1 cellular context compared by ENCODE assay signal in genomic region chr11:110026823-110027626, GRCh38.
TF ChIP-seq lines count a peak whose summit lies in the region.

No MANE protein-coding gene starts in this region.

TF ChIP-seq in GM12878, 131 proteins besides CTCF, POLR2A, EP300 and RAD21 (continued from another document):
- TF ChIP-seq SPI1 (IDR thresholded peaks at IDR 0.05; ENCODE audit: borderline replicate concordance, insufficient read depth, low read depth, low read length) (peak; percentile 97), ATF7 (IDR thresholded peaks at IDR 0.05; ENCODE audit: low read depth) (peak; percentile 91), ZNF207 (IDR thresholded peaks at IDR 0.05; ENCODE audit: borderline replicate concordance) (no peak), TARDBP (IDR thresholded peaks at IDR 0.05; ENCODE audit: borderline replicate concordance) (no peak; the same call in 1 of the 2 replicates), BCLAF1 (IDR thresholded peaks at IDR 0.05) (no peak), HCFC1 (IDR thresholded peaks at IDR 0.05; ENCODE audit: low read length) (no peak), RUNX3 (IDR thresholded peaks at IDR 0.05; ENCODE audit: low read length) (peak; percentile 97), POLR2AphosphoS5 (IDR thresholded peaks at IDR 0.05; ENCODE audit: low read length) (0 out of 2 replicates have a peak, but pooled peaks have one; percentile 31), ESRRA (IDR thresholded peaks at IDR 0.05; ENCODE audit: low read length) (0 out of 2 replicates have a peak, but pooled peaks have one; percentile 60), NR2C1 (IDR thresholded peaks at IDR 0.05) (no peak), FOXM1 (IDR thresholded peaks at IDR 0.05; ENCODE audit: low read depth, low read length) (peak; percentile 97), SREBF1 (IDR thresholded peaks at IDR 0.05; ENCODE audit: low read length) (no peak), ZNF592 (IDR thresholded peaks at IDR 0.05) (no peak; the same call in 1 of the 2 replicates), PAX8 (IDR thresholded peaks at IDR 0.05) (no peak), E2F8 (IDR thresholded peaks at IDR 0.05; ENCODE audit: low read depth, partially characterized antibody) (no peak), MXI1 (IDR thresholded peaks at IDR 0.05; ENCODE audit: low read depth, low read length) (0 out of 2 replicates have a peak, but pooled peaks have one; percentile 83), MEF2A (IDR thresholded peaks at IDR 0.05; ENCODE audit: insufficient read depth, low read depth, low read length) (peak; percentile 98), DPF2 (IDR thresholded peaks at IDR 0.05) (peak; percentile 45; the same call in 1 of the 2 replicates), IRF5 (IDR thresholded peaks at IDR 0.05; ENCODE audit: borderline replicate concordance) (no peak; the same call in 1 of the 2 replicates)
- TF ChIP-seq, protein P1, sequence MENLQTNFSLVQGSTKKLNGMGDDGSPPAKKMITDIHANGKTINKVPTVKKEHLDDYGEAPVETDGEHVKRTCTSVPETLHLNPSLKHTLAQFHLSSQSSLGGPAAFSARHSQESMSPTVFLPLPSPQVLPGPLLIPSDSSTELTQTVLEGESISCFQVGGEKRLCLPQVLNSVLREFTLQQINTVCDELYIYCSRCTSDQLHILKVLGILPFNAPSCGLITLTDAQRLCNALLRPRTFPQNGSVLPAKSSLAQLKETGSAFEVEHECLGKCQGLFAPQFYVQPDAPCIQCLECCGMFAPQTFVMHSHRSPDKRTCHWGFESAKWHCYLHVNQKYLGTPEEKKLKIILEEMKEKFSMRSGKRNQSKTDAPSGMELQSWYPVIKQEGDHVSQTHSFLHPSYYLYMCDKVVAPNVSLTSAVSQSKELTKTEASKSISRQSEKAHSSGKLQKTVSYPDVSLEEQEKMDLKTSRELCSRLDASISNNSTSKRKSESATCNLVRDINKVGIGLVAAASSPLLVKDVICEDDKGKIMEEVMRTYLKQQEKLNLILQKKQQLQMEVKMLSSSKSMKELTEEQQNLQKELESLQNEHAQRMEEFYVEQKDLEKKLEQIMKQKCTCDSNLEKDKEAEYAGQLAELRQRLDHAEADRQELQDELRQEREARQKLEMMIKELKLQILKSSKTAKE (IDR thresholded peaks at IDR 0.05; ENCODE audit: low read depth, poor library complexity, severe bottlenecking) = peak; percentile 72
- TF ChIP-seq, protein P2, sequence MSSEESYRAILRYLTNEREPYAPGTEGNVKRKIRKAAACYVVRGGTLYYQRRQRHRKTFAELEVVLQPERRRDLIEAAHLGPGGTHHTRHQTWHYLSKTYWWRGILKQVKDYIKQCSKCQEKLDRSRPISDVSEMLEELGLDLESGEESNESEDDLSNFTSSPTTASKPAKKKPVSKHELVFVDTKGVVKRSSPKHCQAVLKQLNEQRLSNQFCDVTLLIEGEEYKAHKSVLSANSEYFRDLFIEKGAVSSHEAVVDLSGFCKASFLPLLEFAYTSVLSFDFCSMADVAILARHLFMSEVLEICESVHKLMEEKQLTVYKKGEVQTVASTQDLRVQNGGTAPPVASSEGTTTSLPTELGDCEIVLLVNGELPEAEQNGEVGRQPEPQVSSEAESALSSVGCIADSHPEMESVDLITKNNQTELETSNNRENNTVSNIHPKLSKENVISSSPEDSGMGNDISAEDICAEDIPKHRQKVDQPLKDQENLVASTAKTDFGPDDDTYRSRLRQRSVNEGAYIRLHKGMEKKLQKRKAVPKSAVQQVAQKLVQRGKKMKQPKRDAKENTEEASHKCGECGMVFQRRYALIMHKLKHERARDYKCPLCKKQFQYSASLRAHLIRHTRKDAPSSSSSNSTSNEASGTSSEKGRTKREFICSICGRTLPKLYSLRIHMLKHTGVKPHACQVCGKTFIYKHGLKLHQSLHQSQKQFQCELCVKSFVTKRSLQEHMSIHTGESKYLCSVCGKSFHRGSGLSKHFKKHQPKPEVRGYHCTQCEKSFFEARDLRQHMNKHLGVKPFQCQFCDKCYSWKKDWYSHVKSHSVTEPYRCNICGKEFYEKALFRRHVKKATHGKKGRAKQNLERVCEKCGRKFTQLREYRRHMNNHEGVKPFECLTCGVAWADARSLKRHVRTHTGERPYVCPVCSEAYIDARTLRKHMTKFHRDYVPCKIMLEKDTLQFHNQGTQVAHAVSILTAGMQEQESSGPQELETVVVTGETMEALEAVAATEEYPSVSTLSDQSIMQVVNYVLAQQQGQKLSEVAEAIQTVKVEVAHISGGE (CRISPR knock-in tag; IDR thresholded peaks at IDR 0.05) = no peak
